19 cellular contexts compared by ENCODE assay signal in the genomic region with DNA sequence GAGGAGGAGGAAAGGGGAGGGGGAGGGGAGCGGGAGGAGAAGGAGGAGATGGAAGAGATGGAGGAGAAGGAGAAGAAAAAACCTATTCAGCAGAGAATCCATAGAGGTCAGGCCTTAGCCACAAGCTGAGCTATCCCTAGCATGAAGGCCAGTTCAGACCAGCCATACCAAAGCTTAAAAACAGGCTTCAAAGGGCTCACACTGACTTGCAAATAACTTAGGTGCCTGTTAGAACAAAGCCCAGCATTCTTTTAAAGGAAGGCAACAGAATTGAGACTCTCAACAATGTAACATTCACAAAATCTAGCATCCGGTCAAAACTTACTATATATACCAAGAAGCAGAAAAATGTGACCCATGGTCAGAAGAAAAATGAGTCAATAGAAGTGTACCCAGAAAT. TPM values are rescaled to one million over a fixed set of nuclear protein-coding genes. Genes with fewer than 3 reads are reported as not detected.
DNase-seq lines count a peak whose midpoint lies in the region; ATAC-seq and TF ChIP-seq lines count a peak whose summit lies in the region.
"Had no signal": no experiment of that assay in that cellular context is flagged by ENCODE, and none has a peak within 500 bp of the region (broad histone marks: within the 10 kb centered on the region; RNA-seq: fewer than 3 reads in every experiment).

No MANE protein-coding gene starts in this region.

- no peaks in the 10 kb centered on the region for H3K79me2 ChIP-seq in hepatocyte

- H3K27me3 ChIP-seq in Caco-2 (replicated peaks; ENCODE audit: control insufficient read depth, insufficient read depth, low read length) (no peaks in the 10 kb centered on the region), hepatocyte (no peaks in the 10 kb centered on the region), stomach (no peaks in the 10 kb centered on the region)
- H3K27me3 ChIP-seq: BLaER1 treated with 17β-estradiol and CSF1 and Interleukin-3, amounts not matched to agents 10 nM and 100 nM had no signal

- no peak overlapping the region for H2AFZ ChIP-seq in hepatocyte

- intact Hi-C loops in Caco-2 (cut with micrococcal nuclease; ENCODE audit: unreplicated experiment): no loop called here
- intact Hi-C loops in stomach (cut with DNase I; ENCODE audit: low total_unique reads): no loop called here

- H3K4me3 ChIP-seq in Caco-2 (ENCODE audit: low read depth, low read length) (no peak overlapping the region), hepatocyte (no peak overlapping the region), stomach (no peak overlapping the region)
- H3K4me3 ChIP-seq: BLaER1 treated with 17β-estradiol and CSF1 and Interleukin-3, amounts not matched to agents 10 nM and 100 nM had no signal

- H3K27ac ChIP-seq in hepatocyte (no peak overlapping the region), stomach (peak overlapping the region in 1 of 5 donors; percentile 60)
- H3K27ac ChIP-seq: BLaER1 treated with 17β-estradiol and CSF1 and Interleukin-3, amounts not matched to agents 10 nM and 100 nM; RWPE1 had no signal

- H3K27ac Mint-ChIP-seq in Caco-2 (ENCODE audit: unreplicated experiment) (peak overlapping the region; percentile 11), HFFc6 (peak overlapping the region; percentile 73)
- peak overlapping the region; percentile 77 for H3K27ac Mint-ChIP-seq in central memory CD8-positive, alpha-beta T cell (ENCODE audit: low read depth)
- H3K27ac Mint-ChIP-seq: CD8-positive, alpha-beta memory T cell; H9 had no signal

- no peaks in the 10 kb centered on the region for H3K4me1 ChIP-seq in Caco-2
- no peaks in the 10 kb centered on the region for H3K4me1 ChIP-seq in hepatocyte (ENCODE audit: insufficient read depth)
- H3K4me1 ChIP-seq in stomach: peaks cover 4 to 17% (median 9%) of the 10 kb centered on the region in 4 donors
- H3K4me1 ChIP-seq: BLaER1 treated with 17β-estradiol and CSF1 and Interleukin-3, amounts not matched to agents 10 nM and 100 nM had no signal

- BruUV-seq in Caco-2 (replicated peaks; lab: Mats Ljungman, UMichigan): no TSS peak

- TF ChIP-seq EP300 in stomach (IDR thresholded peaks at IDR 0.05): no peak

- H3K36me3 ChIP-seq in Caco-2 (ENCODE audit: control insufficient read depth, insufficient read depth, low read length) (no peaks in the 10 kb centered on the region), hepatocyte (replicated peaks; ENCODE audit: insufficient read depth, low read depth) (no peaks in the 10 kb centered on the region), stomach (no peaks in the 10 kb centered on the region)
- H3K36me3 ChIP-seq: BLaER1 treated with 17β-estradiol and CSF1 and Interleukin-3, amounts not matched to agents 10 nM and 100 nM had no signal

- no peak for ATAC-seq in central memory CD8-positive, alpha-beta T cell (replicated peaks; ENCODE audit: extremely low read depth, poor library complexity, severe bottlenecking)
- no peak for ATAC-seq in GM19395 (IDR thresholded peaks at IDR 0.05; ENCODE audit: unreplicated experiment)

- POLR2A ChIA-PET in Caco-2 (lab: Charles Lee): no interaction called here

- DNase-seq in Caco-2 (no peak), HFFc6 (peak; percentile 28), iris pigment epithelial cell (ENCODE audit: low read depth) (peak; percentile 7), hepatocyte (ENCODE audit: low spot score) (no peak), stomach (no peak), hippocampal formation (lab: John Stamatoyannopoulos, UW) (no peak)
- no peak for DNase-seq in central memory CD8-positive, alpha-beta T cell (ENCODE audit: low spot score in 2 of 2)
- DNase-seq: CD8-positive, alpha-beta memory T cell; DMS79 treated with DMSO at 0.1 percent for 48 hours; H9; NCI-H1092 treated with DMSO at 0.1 percent for 48 hours; NCI-H146; NCI-H2029 treated with DMSO at 0.1 percent for 48 hours; NCI-H2171; NCI-H526; SIG-M5 had no signal

- H3K4me3 Mint-ChIP-seq in Caco-2 (ENCODE audit: unreplicated experiment) (no peak overlapping the region), HFFc6 (no peak overlapping the region)
- no peak overlapping the region for H3K4me3 Mint-ChIP-seq in central memory CD8-positive, alpha-beta T cell
- H3K4me3 Mint-ChIP-seq: CD8-positive, alpha-beta memory T cell; H9 had no signal

- H3K27me3 Mint-ChIP-seq in Caco-2 (ENCODE audit: insufficient read depth, unreplicated experiment) (no peaks in the 10 kb centered on the region), HFFc6 (ENCODE audit: insufficient read depth) (peaks cover 9% of the 10 kb centered on the region)
- H3K27me3 Mint-ChIP-seq in central memory CD8-positive, alpha-beta T cell: no peaks in the 10 kb centered on the region

- H3K9me2 ChIP-seq in hepatocyte (replicated peaks; ENCODE audit: insufficient read depth): no peaks in the 10 kb centered on the region

- H3K4me2 ChIP-seq in hepatocyte: no peak overlapping the region
- H3K4me2 ChIP-seq: BLaER1 treated with 17β-estradiol and CSF1 and Interleukin-3, amounts not matched to agents 10 nM and 100 nM had no signal

- H3K36me3 Mint-ChIP-seq in Caco-2 (ENCODE audit: insufficient read depth, unreplicated experiment) (no peaks in the 10 kb centered on the region), HFFc6 (ENCODE audit: low read depth) (peaks cover 27% of the 10 kb centered on the region)
- H3K36me3 Mint-ChIP-seq in central memory CD8-positive, alpha-beta T cell (ENCODE audit: insufficient read depth): no peaks in the 10 kb centered on the region

- H3K4me1 Mint-ChIP-seq in Caco-2 (ENCODE audit: low read depth, unreplicated experiment) (no peaks in the 10 kb centered on the region), HFFc6 (ENCODE audit: low read depth) (peaks cover 30% of the 10 kb centered on the region)
- peaks cover 13% of the 10 kb centered on the region for H3K4me1 Mint-ChIP-seq in central memory CD8-positive, alpha-beta T cell

- H3K9me3 Mint-ChIP-seq in Caco-2 (ENCODE audit: unreplicated experiment) (peaks cover 36% of the 10 kb centered on the region), HFFc6 (peaks cover 44% of the 10 kb centered on the region)
- peaks cover 18% of the 10 kb centered on the region for H3K9me3 Mint-ChIP-seq in central memory CD8-positive, alpha-beta T cell

- TF ChIP-seq POLR2A in stomach (IDR thresholded peaks at IDR 0.05): no peak

- H4K20me1 ChIP-seq in hepatocyte (ENCODE audit: insufficient read depth, poor library complexity, severe bottlenecking): no peaks in the 10 kb centered on the region
- H4K20me1 ChIP-seq: BLaER1 treated with 17β-estradiol and CSF1 and Interleukin-3, amounts not matched to agents 10 nM and 100 nM had no signal

- WGBS in hepatocyte (ENCODE audit: low lambda C conversion rate, missing lambda C conversion rate): 91% methylated on average over 1 of the region's 2 CpGs
- WGBS in stomach, 5 donors: 77 to 98% (median 91%) methylated on average over 2 of the region's 2 CpGs

- peaks cover 13% of the 10 kb centered on the region; the same call in 1 of the 2 replicates for H3K9me3 ChIP-seq in Caco-2
- H3K9me3 ChIP-seq in hepatocyte (ENCODE audit: low read depth): peaks cover 7% of the 10 kb centered on the region
- peaks cover 0 to 12% (median 5%) of the 10 kb centered on the region in 4 donors for H3K9me3 ChIP-seq in stomach

- no peak for TF ChIP-seq CTCF in Caco-2 (IDR thresholded peaks at IDR 0.05; ENCODE audit: insufficient read depth in 1 of 2, low read depth in 1 of 2, low read length in 1 of 2, severe bottlenecking in 1 of 2, unreplicated experiment in 1 of 2)
- TF ChIP-seq CTCF in HFFc6 (IDR thresholded peaks at IDR 0.05): no peak
- no peak for TF ChIP-seq CTCF in hepatocyte (IDR thresholded peaks at IDR 0.05; ENCODE audit: poor library complexity)
- TF ChIP-seq CTCF in stomach (IDR thresholded peaks at IDR 0.05): no peak

- CTCF ChIA-PET in Caco-2 (lab: Charles Lee): no interaction called here

RNA-seq across cellular contexts. Expression of gene IFFO2, which starts 43.6 kb away (rescaled TPM):
- total RNA-seq in Caco-2 (2022): 18.7 and 23.7 TPM in 2 replicates
- 10 to 100 TPM; 19.9 to 28.9 (median 21.0) TPM for total RNA-seq in HFFc6 (2021; fragmentation: NEBNext Ultra II Directional; extraction: Animal tissue kit (Norgen Biotek cat#: 25700))
- 7.2 and 8.1 TPM in 2 replicates for total RNA-seq in hepatocyte
- polyA plus RNA-seq in hepatocyte: 0.78 and 0.85 TPM in 2 replicates
- total RNA-seq in stomach: 10 to 100 TPM in 2 of 5 donors, 1 to 10 TPM in 2, under 1 TPM in 1; 0.58 to 47.8 (median 7.7) TPM
- 1 to 10 TPM in 2 of 3 donors, under 1 TPM in 1; 0.92 to 5.1 (median 3.4) TPM for polyA plus RNA-seq in stomach

Comparison
In these comparisons a context has a peak if more than half of its experiments do, and no peak if none do; other contexts are left out.
1. DNase-seq: peak in HFFc6 (single experiment) and iris pigment epithelial cell (single experiment); none in Caco-2 (0 of 2), central memory CD8-positive, alpha-beta T cell (0 of 2), hepatocyte (single experiment), stomach (single experiment) and hippocampal formation (0 of 2).
2. H3K27ac Mint-ChIP-seq: peak in every context shown above with its lines; median percentile 77 in central memory CD8-positive, alpha-beta T cell; 73 in HFFc6; 11 in Caco-2.